Comparison of ENCODE assay signal across 8 cellular contexts in the genomic region with DNA sequence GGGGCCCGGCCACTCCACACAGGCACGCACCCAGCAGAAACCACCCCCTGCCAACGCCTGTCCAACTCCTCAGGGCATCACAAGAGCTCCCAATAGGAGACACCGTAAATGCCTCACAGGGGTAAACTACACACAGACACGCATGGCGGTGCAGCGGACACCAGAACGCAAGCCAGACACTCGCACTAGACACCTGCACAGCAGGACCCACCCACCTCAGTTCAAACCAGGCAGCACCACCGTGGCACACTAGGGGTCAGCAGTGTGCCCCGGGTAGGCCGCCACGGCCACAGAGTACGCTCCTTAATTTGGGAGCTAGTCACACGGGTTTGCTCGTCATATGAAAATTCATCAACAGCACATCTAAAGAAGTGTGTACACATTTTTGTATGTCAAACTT. TPM values are rescaled to one million over a fixed set of nuclear protein-coding genes. Genes with fewer than 3 reads are reported as not detected.
A peak's percentile ranks its signal among the peaks of the same experiment; 100 is the strongest.
DNase-seq lines count a peak whose midpoint lies in the region; ATAC-seq and TF ChIP-seq lines count a peak whose summit lies in the region.

No MANE protein-coding gene starts in this region.

- WGBS in H9 (ENCODE audit: extremely low coverage, insufficient read length, low lambda C conversion rate), result no CpG with 5 or more reads among the region's 16 CpGs
- 22 to 35% (median 25%) methylated on average over 16 of the region's 16 CpGs for WGBS in psoas muscle, 3 donors

- H2BK5ac ChIP-seq in H9 (ENCODE audit: insufficient read length, low read length), result no peak overlapping the region

- H3K27ac Mint-ChIP-seq in H9, result no peak overlapping the region; a peak in 1 of 7 replicates

- no peak overlapping the region for H3K27ac ChIP-seq in H9 (ENCODE audit: insufficient read length, low read depth, low read length)
- H3K27ac ChIP-seq in psoas muscle, result peak overlapping the region; percentile 14

- H3K27me3 Mint-ChIP-seq in H9 (ENCODE audit: low read depth), result no peaks in the 10 kb centered on the region

- H3K4me3 Mint-ChIP-seq in H9, result no peak overlapping the region; a peak in 1 of 5 replicates

- H3K79me1 ChIP-seq in H9 (ENCODE audit: insufficient read depth, low read depth, low read length, poor library complexity, severe bottlenecking), result no peaks in the 10 kb centered on the region

- H4K20me1 ChIP-seq in H9 (ENCODE audit: control insufficient read depth, insufficient read depth, insufficient read length), result no peaks in the 10 kb centered on the region

- no peak overlapping the region for H2BK20ac ChIP-seq in H9 (ENCODE audit: low read depth, low read length, poor library complexity, severe bottlenecking)

- H3K36me3 ChIP-seq in psoas muscle (ENCODE audit: insufficient read depth in 1 of 2, low read depth in 1 of 2), result peaks cover 0 to 21% of the 10 kb centered on the region in 2 donors

- no peaks in the 10 kb centered on the region for H3K9me3 Mint-ChIP-seq in H9

- peaks cover 3% of the 10 kb centered on the region; the same call in 1 of the 2 replicates for H3K79me2 ChIP-seq in H9 (ENCODE audit: insufficient read depth, low read length)

- no peak overlapping the region for H4K5ac ChIP-seq in H9 (ENCODE audit: insufficient read length, low read depth, low read length)

- H2BK12ac ChIP-seq in H9 (ENCODE audit: insufficient read length, low read depth, low read length), result no peak overlapping the region

- no peak overlapping the region for H2AK5ac ChIP-seq in H9 (ENCODE audit: insufficient read length, low read length)

- no peak overlapping the region for H3K18ac ChIP-seq in H9 (ENCODE audit: insufficient read length, low read depth, low read length)

- no peak overlapping the region for H4K91ac ChIP-seq in H9 (ENCODE audit: insufficient read length, low read depth, low read length)

- H3T11ph ChIP-seq in H9 (ENCODE audit: low read length), result no peak overlapping the region

- H3K9me3 ChIP-seq in H9 (ENCODE audit: control insufficient read depth, low read depth, low read length), result no peaks in the 10 kb centered on the region
- no peaks in the 10 kb centered on the region for H3K9me3 ChIP-seq in psoas muscle

- no peak overlapping the region for H3K4me2 ChIP-seq in H9 (ENCODE audit: insufficient read depth, insufficient read length, low read length)

- peaks cover 3 to 32% (median 3%) of the 10 kb centered on the region in 3 experiments; a peak in 6 of 7 replicates for H3K36me3 Mint-ChIP-seq in H9 (ENCODE audit: insufficient read depth in 1 of 3, low read depth in 3 of 3)

- H2AFZ ChIP-seq in H9 (ENCODE audit: low read length), result no peak overlapping the region

- no peak overlapping the region for H4K8ac ChIP-seq in H9 (replicated peaks; ENCODE audit: insufficient read length, low read depth, low read length)

- H3K14ac ChIP-seq in H9 (ENCODE audit: insufficient read depth, low read length), result no peak overlapping the region

- peak; percentile 82 for TF ChIP-seq CTCF in H9 (conservative IDR thresholded peaks at IDR 0.05)
- peak; percentile 88 for TF ChIP-seq CTCF in psoas muscle (IDR thresholded peaks at IDR 0.05)

- H3K27me3 ChIP-seq in H9 (ENCODE audit: insufficient read depth, low read length), result no peaks in the 10 kb centered on the region
- H3K27me3 ChIP-seq in psoas muscle (ENCODE audit: insufficient read depth in 3 of 3, low read length in 2 of 3), result no peaks in the 10 kb centered on the region

- intact Hi-C loops in psoas muscle (cut with DNase I), result loop anchor here (1.0 to 5.0 kb wide), 4 partner anchors 34 to 193 kb away; no protein-coding TSS in a partner anchor

- H3K23ac ChIP-seq in H9 (ENCODE audit: insufficient read length, low read depth, low read length), result no peak overlapping the region

- H3K4me1 ChIP-seq in H9 (ENCODE audit: insufficient read depth, low read length) (no peaks in the 10 kb centered on the region; the same call in 1 of the 2 replicates), psoas muscle (peaks cover 37% of the 10 kb centered on the region)

- H3K4me3 ChIP-seq in psoas muscle, result peak overlapping the region; percentile 32

- peaks cover 9 to 13% of the 10 kb centered on the region in 2 experiments for H3K4me1 Mint-ChIP-seq in H9

- H2BK15ac ChIP-seq in H9 (ENCODE audit: low read depth, low read length), result no peak overlapping the region

- no peak overlapping the region for H3K9ac ChIP-seq in H9 (ENCODE audit: extremely low read depth, insufficient read length, low read length)

- H3K23me2 ChIP-seq in H9 (ENCODE audit: insufficient read length, low read depth, low read length, poor library complexity, severe bottlenecking), result peaks cover 12% of the 10 kb centered on the region

- DNase-seq in CD1c-positive myeloid dendritic cell (ENCODE audit: extremely low spot score), result peak; percentile 73
- peak; percentile 83 for DNase-seq in H9
- peak; percentile 43 for DNase-seq in RKO (ENCODE audit: low spot score)
- DNase-seq in activated effector memory CD4-positive, alpha-beta T cell treated with Interleukin-2 at 50 U/mL for 16 hours, result peak; percentile 61
- peak; percentile 52 for DNase-seq in glomerular visceral epithelial cell (ENCODE audit: extremely low spot score)
- peak; percentile 74 to 86 for DNase-seq in psoas muscle

- ATAC-seq in psoas muscle, result peak; percentile 72 to 79 (median 77)
- no peak for ATAC-seq in GM19452 (IDR thresholded peaks at IDR 0.05; ENCODE audit: unreplicated experiment)
- ATAC-seq in HG02970 (IDR thresholded peaks at IDR 0.05; ENCODE audit: low FRiP score, unreplicated experiment), result no peak

- H3K56ac ChIP-seq in H9 (ENCODE audit: insufficient read length, low read depth, low read length), result no peak overlapping the region

- no peak overlapping the region for H2BK120ac ChIP-seq in H9 (ENCODE audit: low read depth, low read length, poor library complexity, severe bottlenecking)

- H3K4ac ChIP-seq in H9 (ENCODE audit: low read depth, low read length), result no peak overlapping the region

RNA-seq across cellular contexts. Expression of gene SLC38A10, which starts 3.4 kb away (rescaled TPM):
- total RNA-seq in H9 (2021), result 43.2 and 43.8 TPM in 2 replicates
- total RNA-seq in psoas muscle, result 10 to 100 TPM; 16.7 to 23.9 (median 18.6) TPM
- polyA plus RNA-seq in psoas muscle, result 10 to 100 TPM; 16.9 to 40.6 (median 33.0) TPM

RNA-seq across cellular contexts. Expression of gene NDUFAF8, which starts 52.5 kb away (rescaled TPM):
- total RNA-seq in H9 (2021) (53.1 and 60.1 TPM in 2 replicates), psoas muscle (10 to 100 TPM; 45.6 to 58.5 (median 55.0) TPM)
- polyA plus RNA-seq in psoas muscle, result 10 to 100 TPM; 42.4 to 63.8 (median 54.9) TPM

RNA-seq across cellular contexts. Expression of gene TEPSIN, which starts 52.8 kb away (rescaled TPM):
- total RNA-seq in H9 (2021), result 36.2 and 38.8 TPM in 2 replicates
- 10 to 100 TPM; 10.9 to 22.1 (median 11.8) TPM for total RNA-seq in psoas muscle
- 10 to 100 TPM; 11.2 to 14.3 (median 13.6) TPM for polyA plus RNA-seq in psoas muscle

Comparison
In these comparisons a context has a peak if more than half of its experiments do, and no peak if none do; other contexts are left out.
1. ATAC-seq: peak in psoas muscle (4 of 4); none in GM19452 (single experiment) and HG02970 (single experiment).
2. Peak in every context shown above with its lines, with median percentiles within 50 percentile points of each other: DNase-seq.